In genomic region chr13:40187836-40188591, GRCh38 we compare ENCODE assay signal across 10 cellular contexts.
A peak's percentile ranks its signal among the peaks of the same experiment; 100 is the strongest.
DNase-seq lines count a peak whose midpoint lies in the region; ATAC-seq, FAIRE-seq and TF ChIP-seq lines count a peak whose summit lies in the region.
"Had no signal": no experiment of that assay in that cellular context is flagged by ENCODE, and none has a peak within 500 bp of the region (broad histone marks: within the 10 kb centered on the region; RNA-seq: fewer than 3 reads in every experiment).

No MANE protein-coding gene starts in this region.

- no peak overlapping the region for H4K91ac ChIP-seq in H1 (replicated peaks; ENCODE audit: insufficient read length, low read length)

- H3K4me1 ChIP-seq in H1 (replicated peaks in 1 of 4; ENCODE audit: control insufficient read depth in 3 of 4, insufficient read depth in 4 of 4, low read length in 3 of 4): peaks cover 0 to 10% (median 2%) of the 10 kb centered on the region in 4 experiments; a peak in 2 of 7 replicates

- no peak overlapping the region for H2BK120ac ChIP-seq in H1 (replicated peaks; ENCODE audit: low read depth, low read length)

- no peak for TF ChIP-seq CTCF in H1 (IDR thresholded peaks at IDR 0.05; ENCODE audit: control extremely low read depth in 1 of 3, insufficient read depth in 1 of 3, low read depth in 1 of 3, low read length in 3 of 3)

- H3K56ac ChIP-seq in H1 (replicated peaks; ENCODE audit: insufficient read length, low read depth, low read length): no peak overlapping the region

- POLR2A ChIA-PET in HEK293T (lab: Yijun Ruan, JAX) (interaction anchor here (1.0 kb wide), 1 partner anchor 11 kb away, joined by 3 read pairs; no protein-coding TSS in a partner anchor), H1 (lab: Charles Lee; ENCODE audit: partially characterized antibody) (no interaction called here)

- H3K27ac ChIP-seq in H1 (ENCODE audit: low read depth, low read length): no peak overlapping the region
- H3K27ac ChIP-seq: PC-9 had no signal

- H3K27me3 ChIP-seq in H1 (replicated peaks in 1 of 4; ENCODE audit: control insufficient read depth in 3 of 4, extremely low read depth in 1 of 4, insufficient read depth in 3 of 4, low read length in 3 of 4): no peaks in the 10 kb centered on the region; a peak in 1 of 7 replicates

- no peak overlapping the region for H2BK5ac ChIP-seq in H1 (ENCODE audit: low read depth, low read length)

- H3K18ac ChIP-seq in H1 (ENCODE audit: extremely low read depth, low read length): peak overlapping the region; percentile 28

- FAIRE-seq in H1 (lab: Jason Lieb, UNC): no peak

- TF ChIP-seq POLR2A in H1 (IDR thresholded peaks at IDR 0.05; ENCODE audit: control extremely low read depth in 1 of 2, low read depth in 2 of 2, low read length in 2 of 2): no peak

- TF ChIP-seq RAD21 in H1 (IDR thresholded peaks at IDR 0.05 in 1 of 2, conservative IDR thresholded peaks at IDR 0.05 in 1 of 2; ENCODE audit: low read depth in 2 of 2, low read length in 2 of 2): no peak

- H2BK20ac ChIP-seq in H1 (ENCODE audit: low read length): no peak overlapping the region

- no peak overlapping the region for H3K4me3 ChIP-seq in H1 (ENCODE audit: extremely low read depth in 1 of 4, insufficient read depth in 2 of 4, low read depth in 3 of 4, low read length in 4 of 4)
- H3K4me3 ChIP-seq: PC-9 had no signal

- no peaks in the 10 kb centered on the region for H3K79me2 ChIP-seq in H1 (ENCODE audit: control insufficient read depth in 1 of 2, insufficient read depth in 2 of 2, low read length in 2 of 2)

- no peak for TF ChIP-seq EP300 in H1 (IDR thresholded peaks at IDR 0.05; ENCODE audit: borderline replicate concordance in 1 of 2, low read depth in 2 of 2, low read length in 2 of 2)

- H4K20me1 ChIP-seq in H1 (replicated peaks in 1 of 2; ENCODE audit: control insufficient read depth in 1 of 2, insufficient read depth in 2 of 2, low read length in 2 of 2): no peaks in the 10 kb centered on the region

- no peaks in the 10 kb centered on the region for H3K9me3 ChIP-seq in H1 (ENCODE audit: insufficient read depth in 2 of 2, low read depth in 1 of 2, low read length in 1 of 2)

- no peaks in the 10 kb centered on the region for H3K36me3 ChIP-seq in H1 (ENCODE audit: control insufficient read depth in 2 of 4, insufficient read depth in 4 of 4, low read length in 3 of 4)

- ATAC-seq in GM18909 (IDR thresholded peaks at IDR 0.05; ENCODE audit: poor library complexity, unreplicated experiment): no peak

- H3K79me1 ChIP-seq in H1 (ENCODE audit: low read depth, low read length): no peaks in the 10 kb centered on the region

- DNase-seq in HEK293T (ENCODE audit: extremely low spot score) (peak; percentile 32), activated T-cell treated with anti-CD3 and anti-CD28 coated beads for 4 hours (peak; percentile 39), H1 (ENCODE audit: low read depth in 1 of 2, low spot score in 2 of 2) (no peak), GDM1 (lab: John Stamatoyannopoulos, UW) (no peak), SIG-M5 treated with dmso at 0.1 percent for 504 hours (lab: John Stamatoyannopoulos, UW; ENCODE audit: unreplicated experiment) (no peak), DMS 273 (lab: John Stamatoyannopoulos, UW; ENCODE audit: unreplicated experiment) (no peak)
- DNase-seq in stimulated activated CD4-positive, alpha-beta T cell treated with anti-CD3 and anti-CD28 coated beads, Interleukin-4, amount 100 ng/mL, for 1 hour: peak; percentile 43
- DNase-seq: MV-4-11, PC-9 had no signal

- WGBS in H1 (ENCODE audit: extremely low coverage in 1 of 2, insufficient coverage in 1 of 2, insufficient read length in 1 of 2, insufficient replicate concordance in 2 of 2, low coverage in 1 of 2, low lambda C conversion rate in 2 of 2, missing lambda C conversion rate in 1 of 2), 2 experiments: 88% methylated on average over 27 of the region's 28 CpGs; no CpG with 5 or more reads in 1 of the 2 experiments

- H4K8ac ChIP-seq in H1 (ENCODE audit: extremely low read depth, insufficient read depth, low read length): no peak overlapping the region

- no peak overlapping the region for H3K4ac ChIP-seq in H1 (replicated peaks; ENCODE audit: insufficient read length, low read depth, low read length)

- no peaks in the 10 kb centered on the region for H3K23me2 ChIP-seq in H1 (ENCODE audit: low read depth, low read length)

- H4K5ac ChIP-seq in H1 (ENCODE audit: insufficient read length, low read depth, low read length): no peak overlapping the region

- 0 out of 2 replicates have a peak overlapping the region, but pooled peaks have one; percentile 6 for H2AFZ ChIP-seq in H1 (ENCODE audit: low read length)
- H2AFZ ChIP-seq: PC-9 had no signal

- no peak overlapping the region for H3K23ac ChIP-seq in H1 (ENCODE audit: insufficient read length)

- CTCF ChIA-PET in HEK293T (lab: Yijun Ruan, JAX) (interaction anchor here (0.7 kb wide), 1 partner anchor 128 kb away, joined by 7 read pairs; no protein-coding TSS in a partner anchor), H1 (lab: Charles Lee; ENCODE audit: partially characterized antibody) (interaction anchor here (0.9 kb wide), 1 partner anchor 47 kb away, joined by 3 read pairs; no protein-coding TSS in a partner anchor)

- no peak overlapping the region for H3K9ac ChIP-seq in H1 (replicated peaks in 1 of 4; ENCODE audit: extremely low read depth in 1 of 4, low read depth in 3 of 4, low read length in 3 of 4)

- no peak overlapping the region for H3K4me2 ChIP-seq in H1 (ENCODE audit: insufficient read depth in 1 of 2, low read depth in 2 of 2, low read length in 2 of 2)
- H3K4me2 ChIP-seq: PC-9 had no signal

- peak overlapping the region; percentile 39; the same call in 1 of the 2 replicates for H2BK12ac ChIP-seq in H1 (ENCODE audit: low read depth, low read length)

- H2AK5ac ChIP-seq in H1 (ENCODE audit: low read depth, low read length): no peak overlapping the region

- no peak overlapping the region for H3K14ac ChIP-seq in H1 (ENCODE audit: insufficient read length)

- no peak overlapping the region for H2BK15ac ChIP-seq in H1 (ENCODE audit: low read length)

TF ChIP-seq in HEK293T, 16 proteins besides CTCF, POLR2A, EP300 and RAD21:
- no peak for TF ChIP-seq CTBP1 (IDR thresholded peaks at IDR 0.05; ENCODE audit: borderline replicate concordance)
- TF ChIP-seq L3MBTL2 (conservative IDR thresholded peaks at IDR 0.05): peak; percentile 54

TF ChIP-seq in H1, 55 proteins besides CTCF, POLR2A, EP300 and RAD21 (continues in another document):
- TF ChIP-seq TEAD4 (IDR thresholded peaks at IDR 0.05; ENCODE audit: low read depth, low read length) (no peak), ZNF274 (IDR thresholded peaks at IDR 0.05; ENCODE audit: borderline replicate concordance, extremely low read depth, low read length) (no peak), BCL11A (IDR thresholded peaks at IDR 0.05; ENCODE audit: low read depth in 2 of 2, low read length in 2 of 2) (no peak)

Comparison
In these comparisons a context has a peak if more than half of its experiments do, and no peak if none do; other contexts are left out.
1. DNase-seq: peak in HEK293T (single experiment), activated T-cell treated with anti-CD3 and anti-CD28 coated beads for 4 hours (single experiment) and stimulated activated CD4-positive, alpha-beta T cell treated with anti-CD3 and anti-CD28 coated beads, Interleukin-4, amount 100 ng/mL, for 1 hour (single experiment); none in H1 (0 of 2), GDM1 (single experiment), SIG-M5 treated with dmso at 0.1 percent for 504 hours (single experiment) and DMS 273 (single experiment).